Comparison of ENCODE assay signal across 25 cellular contexts in the genomic region with DNA sequence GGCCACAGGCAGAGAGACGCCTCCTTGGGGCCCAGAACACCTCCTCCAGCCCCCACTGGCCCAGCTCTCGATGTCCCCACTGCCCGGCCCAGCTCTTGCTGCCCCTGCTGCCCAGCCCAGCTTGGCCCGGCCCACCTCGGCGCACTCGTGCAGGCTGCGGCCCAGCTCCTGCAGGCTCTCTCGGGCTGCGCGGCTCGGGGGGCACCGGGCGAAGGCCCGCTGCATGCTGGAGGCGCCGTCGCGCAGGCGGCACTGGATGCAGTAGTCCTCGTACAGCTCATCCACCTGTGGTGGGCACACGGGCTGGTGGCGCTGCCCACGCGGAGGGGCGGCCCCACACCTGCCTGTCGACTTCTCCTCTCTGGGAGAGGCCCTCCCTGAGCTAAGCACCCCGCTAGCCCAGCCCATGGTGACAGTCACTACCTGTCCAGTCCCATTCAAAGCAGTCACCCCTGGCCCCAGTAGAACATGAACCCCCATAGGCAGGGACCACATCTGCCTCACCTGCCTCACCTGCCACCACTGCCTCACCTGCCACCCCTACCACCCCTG.
"Had no signal": no experiment of that assay in that cellular context is flagged by ENCODE, and none has a peak within 500 bp of the region (broad histone marks: within the 10 kb centered on the region; RNA-seq: fewer than 3 reads in every experiment).

No MANE protein-coding gene starts in this region.

- H3K4me2 ChIP-seq: SK-N-SH had no signal

- ATAC-seq: activated CD4-positive, alpha-beta T cell treated with anti-CD3 and anti-CD28 coated beads for 36 hours; activated CD8-positive, alpha-beta T cell treated with anti-CD3 and anti-CD28 coated beads, Interleukin-2, amount 10 ng/mL, durations not matched to agents 7 days and 5 days had no signal

- H3K4me1 Mint-ChIP-seq: activated CD4-positive, alpha-beta T cell treated with anti-CD3 and anti-CD28 coated beads for 36 hours; activated CD4-positive, alpha-beta T cell treated with anti-CD3 and anti-CD28 coated beads, Interleukin-2, amount 10 ng/mL, durations not matched to agents 7 days and 5 days; activated naive CD4-positive, alpha-beta T cell treated with anti-CD3 and anti-CD28 coated beads, Interleukin-2, amount 50 U/mL, for 24 hours; activated naive CD8-positive, alpha-beta T cell treated with anti-CD3 and anti-CD28 coated beads, Interleukin-2, amount 10 ng/mL, durations not matched to agents 7 days and 5 days; central memory CD8-positive, alpha-beta T cell had no signal

- H3K4me3 ChIP-seq: ascending aorta, cardiac muscle cell, SJSA1 had no signal

- H3K4me1 ChIP-seq: ascending aorta, SJSA1 had no signal

- H3K27ac ChIP-seq: ascending aorta, cardiac muscle cell, SJSA1 had no signal

- H3K9ac ChIP-seq: SK-N-SH had no signal

- H3K4me3 Mint-ChIP-seq: activated CD4-positive, alpha-beta T cell treated with anti-CD3 and anti-CD28 coated beads for 36 hours; activated CD4-positive, alpha-beta T cell treated with anti-CD3 and anti-CD28 coated beads, Interleukin-2, amount 10 ng/mL, durations not matched to agents 7 days and 5 days; activated CD8-positive, alpha-beta T cell treated with anti-CD3 and anti-CD28 coated beads, Interleukin-2, amount 10 ng/mL, durations not matched to agents 7 days and 5 days; activated naive CD4-positive, alpha-beta T cell treated with anti-CD3 and anti-CD28 coated beads, Interleukin-2, amount 50 U/mL, for 24 hours; activated naive CD8-positive, alpha-beta T cell treated with anti-CD3 and anti-CD28 coated beads, Interleukin-2, amount 10 ng/mL, durations not matched to agents 7 days and 5 days; activated T-cell treated with anti-CD3 and anti-CD28 coated beads, Interleukin-2, amount 50 U/mL, for 24 hours; central memory CD8-positive, alpha-beta T cell; T-helper 1 cell treated with Interleukin-12 subunit alpha and Interleukin-12 subunit beta and Interleukin-4 antibody, amounts not matched to agents 30 μg/mL and 1 μg/mL, for 36 hours; T-helper 2 cell treated with Interferon-gamma antibody and Interleukin-4, amounts not matched to agents 5 μg/mL and 100 μg/mL, for 36 hours had no signal

- H3K36me3 ChIP-seq: ascending aorta, cardiac muscle cell, SJSA1 had no signal

- H3K27me3 ChIP-seq: ascending aorta, cardiac muscle cell, SJSA1 had no signal

- H3K27me3 Mint-ChIP-seq: activated CD4-positive, alpha-beta T cell treated with anti-CD3 and anti-CD28 coated beads for 36 hours; activated naive CD4-positive, alpha-beta T cell treated with anti-CD3 and anti-CD28 coated beads, Interleukin-2, amount 50 U/mL, for 24 hours had no signal

- H3K9me3 ChIP-seq: ascending aorta, SJSA1, SK-N-SH had no signal

- H3K9me3 Mint-ChIP-seq: activated CD4-positive, alpha-beta T cell treated with anti-CD3 and anti-CD28 coated beads, Interleukin-2, amount 10 ng/mL, durations not matched to agents 7 days and 5 days; activated naive CD4-positive, alpha-beta T cell treated with anti-CD3 and anti-CD28 coated beads, Interleukin-2, amount 50 U/mL, for 24 hours; activated naive CD8-positive, alpha-beta T cell treated with anti-CD3 and anti-CD28 coated beads, Interleukin-2, amount 10 ng/mL, durations not matched to agents 7 days and 5 days; activated T-cell treated with anti-CD3 and anti-CD28 coated beads, Interleukin-2, amount 50 U/mL, for 24 hours; activated T-helper 2 cell treated with anti-CD3 and anti-CD28 coated beads, Interferon-gamma antibody, Interleukin-2, Interleukin-4, amounts not matched to agents 10 μg/mL and 5 μg/mL and 100 μg/mL, durations not matched to agents 14 hours and 24 hours and 36 hours; central memory CD8-positive, alpha-beta T cell; T-helper 1 cell treated with Interleukin-12 subunit alpha and Interleukin-12 subunit beta and Interleukin-4 antibody, amounts not matched to agents 30 μg/mL and 1 μg/mL, for 36 hours; T-helper 2 cell treated with Interferon-gamma antibody and Interleukin-4, amounts not matched to agents 5 μg/mL and 100 μg/mL, for 36 hours had no signal

- DNase-seq: activated CD4-positive, alpha-beta T cell treated with anti-CD3 and anti-CD28 coated beads for 36 hours; activated CD4-positive, alpha-beta T cell treated with anti-CD3 and anti-CD28 coated beads, Interleukin-2, amount 10 ng/mL, durations not matched to agents 7 days and 5 days; activated CD4-positive, alpha-beta T cell treated with anti-CD3 and anti-CD28 coated beads, Interleukin-2, amount 50 U/mL, for 48 hours; activated CD8-positive, alpha-beta T cell treated with anti-CD3 and anti-CD28 coated beads, Interleukin-2, amount 10 ng/mL, durations not matched to agents 7 days and 5 days; activated gamma-delta T cell; activated naive CD4-positive, alpha-beta T cell treated with Interleukin-2 at 50 U/mL for 16 hours; activated naive CD8-positive, alpha-beta T cell treated with anti-CD3 and anti-CD28 coated beads, Interleukin-2, amount 10 ng/mL, durations not matched to agents 7 days and 5 days; activated T-cell treated with anti-CD3 and anti-CD28 coated beads, Interleukin-2, amount 50 U/mL, for 24 hours; amygdala; NCI-H1105; NCI-H1417 treated with DMSO at 0.1 percent for 48 hours; NCI-H187 treated with DMSO at 0.1 percent for 48 hours; NCI-H2081 treated with DMSO at 0.1 percent for 48 hours; NCI-H345; NCI-H524 treated with DMSO at 0.1 percent for 48 hours; SHP77 treated with DMSO at 0.1 percent for 48 hours; SK-N-SH had no signal

- H3K27ac Mint-ChIP-seq: activated CD4-positive, alpha-beta T cell treated with anti-CD3 and anti-CD28 coated beads for 36 hours; activated CD4-positive, alpha-beta T cell treated with anti-CD3 and anti-CD28 coated beads, Interleukin-2, amount 10 ng/mL, durations not matched to agents 7 days and 5 days; activated CD8-positive, alpha-beta T cell treated with anti-CD3 and anti-CD28 coated beads, Interleukin-2, amount 10 ng/mL, durations not matched to agents 7 days and 5 days; activated naive CD4-positive, alpha-beta T cell treated with anti-CD3 and anti-CD28 coated beads, Interleukin-2, amount 50 U/mL, for 24 hours; activated naive CD8-positive, alpha-beta T cell treated with anti-CD3 and anti-CD28 coated beads, Interleukin-2, amount 10 ng/mL, durations not matched to agents 7 days and 5 days; activated T-cell treated with anti-CD3 and anti-CD28 coated beads, Interleukin-2, amount 50 U/mL, for 24 hours; activated T-helper 2 cell treated with anti-CD3 and anti-CD28 coated beads, Interferon-gamma antibody, Interleukin-2, Interleukin-4, amounts not matched to agents 10 μg/mL and 5 μg/mL and 100 μg/mL, durations not matched to agents 14 hours and 24 hours and 36 hours; T-helper 1 cell treated with Interleukin-12 subunit alpha and Interleukin-12 subunit beta and Interleukin-4 antibody, amounts not matched to agents 30 μg/mL and 1 μg/mL, for 36 hours; T-helper 2 cell treated with Interferon-gamma antibody and Interleukin-4, amounts not matched to agents 5 μg/mL and 100 μg/mL, for 36 hours had no signal
